Comparison of ENCODE assay signal across 8 cellular contexts in the genomic region with DNA sequence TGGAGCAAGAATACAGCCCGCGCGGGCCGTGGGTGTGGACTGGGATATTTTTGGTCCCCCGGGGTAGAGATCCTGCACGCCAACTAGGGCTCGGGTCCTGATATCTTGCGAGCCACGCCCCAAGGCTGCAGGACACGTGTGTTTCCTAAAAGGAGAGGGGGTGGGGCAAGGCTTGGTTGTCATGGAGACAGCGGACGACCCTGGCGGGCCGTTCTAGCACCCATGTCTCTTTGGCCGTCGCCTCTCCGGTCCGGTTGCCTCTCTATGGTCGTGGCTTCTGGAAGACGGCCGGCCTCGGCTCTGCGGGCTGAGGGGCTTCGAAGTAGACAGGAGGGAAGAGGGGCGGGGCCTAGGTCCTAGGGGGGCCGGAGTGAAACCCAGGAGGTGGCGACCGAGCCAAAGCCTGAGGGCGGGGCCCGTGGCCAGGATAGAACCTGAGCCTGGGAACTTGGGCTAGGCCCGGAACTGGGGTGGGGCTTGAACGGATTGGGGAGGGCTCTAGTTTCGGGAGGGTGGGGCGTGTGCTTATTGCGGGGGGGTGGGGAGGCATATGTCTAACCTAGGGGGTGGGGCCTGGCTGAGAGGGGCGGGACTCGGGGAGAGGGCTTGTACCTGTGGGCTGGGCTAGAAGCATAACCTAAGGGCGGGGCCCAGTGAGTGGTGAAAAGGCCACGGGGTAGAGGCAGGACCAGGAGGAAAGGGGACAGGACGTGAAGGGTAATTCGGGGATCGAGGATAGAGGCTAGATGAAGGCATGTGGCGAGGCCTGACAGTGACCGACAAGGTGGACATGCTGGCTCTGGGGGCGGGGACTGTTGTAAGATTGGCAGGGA. TPM values are rescaled to one million over a fixed set of nuclear protein-coding genes. Genes with fewer than 3 reads are reported as not detected.
DNase-seq lines count a peak whose midpoint lies in the region; ATAC-seq and TF ChIP-seq lines count a peak whose summit lies in the region.

No MANE protein-coding gene starts in this region.

- H3K9me3 Mint-ChIP-seq in neural progenitor cell: no peaks in the 10 kb centered on the region

- DNase-seq in DMS53 treated with DMSO at 0.1 percent for 48 hours (lab: John Stamatoyannopoulos, UW; ENCODE audit: unreplicated experiment): peak; percentile 78
- DNase-seq in KBM-7: peak; percentile 94
- DNase-seq in RWPE2 (ENCODE audit: low spot score): peak; percentile 98
- peak; percentile 63 for DNase-seq in activated gamma-delta T cell (lab: John Stamatoyannopoulos, UW)
- DNase-seq in fibroblast of villous mesenchyme (ENCODE audit: low read depth): peak; percentile 97
- peak; percentile 99 for DNase-seq in neural progenitor cell (ENCODE audit: low spot score)
- peak; percentile 98 for DNase-seq in stomach

- peaks cover 33% of the 10 kb centered on the region for H3K4me1 Mint-ChIP-seq in neural progenitor cell

- no peaks in the 10 kb centered on the region for H3K27me3 ChIP-seq in RWPE2 (ENCODE audit: insufficient read depth, poor library complexity, severe bottlenecking)
- H3K27me3 ChIP-seq in neural progenitor cell: peaks cover 26% of the 10 kb centered on the region
- no peaks in the 10 kb centered on the region for H3K27me3 ChIP-seq in stomach

- H3K27ac ChIP-seq in RWPE2 (ENCODE audit: poor library complexity, severe bottlenecking): peak overlapping the region; percentile 22
- H3K27ac ChIP-seq in neural progenitor cell: no peak overlapping the region
- H3K27ac ChIP-seq in stomach: peak overlapping the region; percentile 88 to 92 (median 89)

- TF ChIP-seq EP300 in stomach (IDR thresholded peaks at IDR 0.05): no peak

- H3K36me3 Mint-ChIP-seq in neural progenitor cell: peaks cover 3% of the 10 kb centered on the region

- peaks cover 18% of the 10 kb centered on the region for H3F3A ChIP-seq in neural progenitor cell (ENCODE audit: low read depth)

- peak overlapping the region; percentile 81 for H3K4me2 ChIP-seq in neural progenitor cell

- H3K27ac Mint-ChIP-seq in neural progenitor cell: peak overlapping the region; percentile 46

- in situ Hi-C loops in KBM-7 (cut with MboI; ENCODE audit: low pct_unique_long_range_greater_than_20kb, low sequenced_read_pairs): no loop called here

- peak overlapping the region; percentile 98 for H2AFZ ChIP-seq in neural progenitor cell (replicated peaks)

- H3K4me1 ChIP-seq in RWPE2 (ENCODE audit: insufficient read depth, poor library complexity, severe bottlenecking) (no peaks in the 10 kb centered on the region), neural progenitor cell (peaks cover 12% of the 10 kb centered on the region), stomach (peaks cover 28 to 66% (median 41%) of the 10 kb centered on the region in 4 donors)

- no peak for TF ChIP-seq CTCF in RWPE2 (IDR thresholded peaks at IDR 0.05; ENCODE audit: poor library complexity, severe bottlenecking)
- no peak for TF ChIP-seq CTCF in fibroblast of villous mesenchyme (IDR thresholded peaks at IDR 0.05; ENCODE audit: insufficient read depth, low read depth, low read length)
- no peak for TF ChIP-seq CTCF in neural progenitor cell (IDR thresholded peaks at IDR 0.05)
- TF ChIP-seq CTCF in stomach (IDR thresholded peaks at IDR 0.05): no peak

- peak overlapping the region; percentile 92 for H3K4me3 Mint-ChIP-seq in neural progenitor cell

- H3K9me3 ChIP-seq in RWPE2 (ENCODE audit: severe bottlenecking) (no peaks in the 10 kb centered on the region), neural progenitor cell (ENCODE audit: low read depth) (no peaks in the 10 kb centered on the region), stomach (no peaks in the 10 kb centered on the region)

- H3K79me2 ChIP-seq in neural progenitor cell (ENCODE audit: low read depth): no peaks in the 10 kb centered on the region

- intact Hi-C loops in stomach (cut with DNase I; ENCODE audit: low total_unique reads): no loop called here

- H3K4me3 ChIP-seq in RWPE2 (ENCODE audit: severe bottlenecking): peak overlapping the region; percentile 51
- peak overlapping the region; percentile 77 for H3K4me3 ChIP-seq in fibroblast of villous mesenchyme (ENCODE audit: low read depth, low read length)
- peak overlapping the region; percentile 86 for H3K4me3 ChIP-seq in neural progenitor cell
- peak overlapping the region; percentile 70 to 93 (median 82) for H3K4me3 ChIP-seq in stomach

- H4K20me1 ChIP-seq in neural progenitor cell (ENCODE audit: low read depth): peaks cover 3% of the 10 kb centered on the region

- no peak overlapping the region for H3K9ac ChIP-seq in neural progenitor cell

- ATAC-seq in GM21717 (IDR thresholded peaks at IDR 0.05; ENCODE audit: unreplicated experiment): peak; percentile 50
- ATAC-seq in RWPE2 (ENCODE audit: low read depth): peak; percentile 67

- no peak for TF ChIP-seq POLR2A in stomach (IDR thresholded peaks at IDR 0.05)

- H3K36me3 ChIP-seq in RWPE2 (ENCODE audit: low read depth) (no peaks in the 10 kb centered on the region), neural progenitor cell (no peaks in the 10 kb centered on the region), stomach (no peaks in the 10 kb centered on the region)

- H3K27me3 Mint-ChIP-seq in neural progenitor cell (ENCODE audit: insufficient read depth, low read depth): peaks cover 11% of the 10 kb centered on the region

- 1% methylated on average over 42 to 45 of the region's 45 CpGs for WGBS in stomach, 5 donors

RNA-seq across cellular contexts. Expression of a gene that starts 0.7 kb away (rescaled TPM):
- total RNA-seq in fibroblast of villous mesenchyme: 10.8 and 15.5 TPM in 2 replicates
- total RNA-seq in neural progenitor cell (ENCODE audit: low replicate concordance): 13.9 and 22.4 TPM in 2 replicates
- 100 to 1,000 TPM in 1 of 5 donors, 10 to 100 TPM in 3, 1 to 10 TPM in 1; 5.5 to 116 (median 43.8) TPM for total RNA-seq in stomach
- polyA plus RNA-seq in stomach: 10 to 100 TPM in 1 of 3 donors, 1 to 10 TPM in 2; 4.0 to 12.7 (median 9.0) TPM

RNA-seq across cellular contexts. Expression of a gene that starts 8.9 kb away (rescaled TPM):
- total RNA-seq in fibroblast of villous mesenchyme: not detected in 2 replicates
- total RNA-seq in neural progenitor cell (ENCODE audit: low replicate concordance): not detected in 2 replicates
- total RNA-seq in stomach: under 1 TPM in 1 of 5 donors, not detected in 4; 0.92 TPM
- polyA plus RNA-seq in stomach: not detected

RNA-seq across cellular contexts. Expression of a gene that starts 21.1 kb away (rescaled TPM):
- total RNA-seq in fibroblast of villous mesenchyme (not detected in 2 replicates), neural progenitor cell (ENCODE audit: low replicate concordance) (0.17 and 2.2 TPM in 2 replicates), stomach (not detected)
- under 1 TPM in 1 of 3 donors, not detected in 2; 0.20 TPM for polyA plus RNA-seq in stomach

RNA-seq across cellular contexts. Expression of a gene that starts 41.9 kb away (rescaled TPM):
- total RNA-seq in fibroblast of villous mesenchyme (41.5 and 75.4 TPM in 2 replicates), neural progenitor cell (ENCODE audit: low replicate concordance) (22.8 and 86.0 TPM in 2 replicates), stomach (100 to 1,000 TPM in 1 of 5 donors, 10 to 100 TPM in 3, 1 to 10 TPM in 1; 2.9 to 258 (median 32.9) TPM)
- 100 to 1,000 TPM in 2 of 3 donors, 10 to 100 TPM in 1; 85.0 to 120 (median 114) TPM for polyA plus RNA-seq in stomach

RNA-seq across cellular contexts. Expression of a gene that starts 49.7 kb away (rescaled TPM):
- total RNA-seq in fibroblast of villous mesenchyme: 32.0 and 47.0 TPM in 2 replicates
- total RNA-seq in neural progenitor cell (ENCODE audit: low replicate concordance): 33.2 and 88.6 TPM in 2 replicates
- 10 to 100 TPM in 4 of 5 donors, 1 to 10 TPM in 1; 9.9 to 76.3 (median 44.0) TPM for total RNA-seq in stomach
- polyA plus RNA-seq in stomach: 10 to 100 TPM; 63.7 to 67.0 (median 66.0) TPM
